Comparison of ENCODE assay signal across 12 cellular contexts in the genomic region with DNA sequence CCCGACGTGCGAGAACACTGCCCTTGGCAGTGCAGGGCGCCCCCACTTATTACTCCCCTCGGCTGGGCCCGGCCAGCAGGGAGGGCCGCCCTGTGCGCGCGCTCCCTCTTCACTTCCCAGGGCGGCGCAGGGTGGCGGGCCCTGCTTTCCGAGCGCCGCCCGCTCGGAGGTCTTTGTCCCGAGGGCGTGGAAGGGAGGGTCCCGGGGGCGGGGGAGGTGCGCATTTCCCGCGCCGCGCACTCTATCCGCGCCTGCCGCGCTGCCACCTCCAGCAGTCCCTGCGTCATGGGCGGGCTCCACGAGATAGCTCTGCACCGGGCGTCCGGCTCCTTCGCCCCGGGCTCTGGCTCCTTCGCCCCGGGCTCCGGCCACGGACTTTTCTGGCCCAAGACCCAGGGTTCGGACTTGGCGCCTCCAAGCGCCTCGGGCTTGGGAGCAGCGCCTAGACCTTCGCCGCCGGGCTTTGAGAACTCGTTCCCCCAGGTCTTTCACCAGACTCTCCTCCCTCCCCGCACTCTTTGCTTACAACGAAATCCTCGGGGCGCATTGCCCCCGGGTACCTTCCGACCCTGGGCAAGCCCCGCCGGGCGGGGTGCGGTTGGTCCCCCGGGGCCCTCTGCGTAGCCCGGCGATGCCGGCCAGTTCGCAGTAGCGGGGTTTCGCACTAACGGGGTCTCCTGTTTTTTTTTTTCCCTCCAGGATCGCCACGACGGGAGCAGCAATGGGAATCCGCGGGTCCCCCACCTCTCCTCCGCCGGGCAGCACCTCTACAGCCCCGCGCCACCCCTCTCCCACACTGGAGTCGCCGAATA. TPM values are rescaled to one million over a fixed set of nuclear protein-coding genes. Genes with fewer than 3 reads are reported as not detected.
A peak's percentile ranks its signal among the peaks of the same experiment; 100 is the strongest.
DNase-seq lines count a peak whose midpoint lies in the region; ATAC-seq and TF ChIP-seq lines count a peak whose summit lies in the region.
"Had no signal": no experiment of that assay in that cellular context is flagged by ENCODE, and none has a peak within 500 bp of the region (broad histone marks: within the 10 kb centered on the region; RNA-seq: fewer than 3 reads in every experiment).

No MANE protein-coding gene starts in this region.

- H3K4me3 Mint-ChIP-seq in endothelial cell (ENCODE audit: unreplicated experiment), result no peak overlapping the region
- H3K4me3 Mint-ChIP-seq in CD8-positive, alpha-beta T cell, result no peak overlapping the region
- H3K4me3 Mint-ChIP-seq: stimulated activated effector memory CD8-positive, alpha-beta T cell treated with anti-CD3 and anti-CD28 coated beads, Interleukin-12 subunit alpha, Interleukin-12 subunit beta, amount 100 ng/mL, for 72 hours had no signal

- H3K27ac ChIP-seq in KMS-11, result no peak overlapping the region
- peak overlapping the region; percentile 81 for H3K27ac ChIP-seq in muscle layer of colon (ENCODE audit: low read depth, low read length)
- H3K27ac ChIP-seq in CD8-positive, alpha-beta T cell (ENCODE audit: low read depth, low read length), result no peak overlapping the region
- H3K27ac ChIP-seq: neutrophil had no signal

- CTCF ChIA-PET in BJ (lab: Yijun Ruan, JAX), result interaction anchor here (0.8 to 5.5 kb wide), 26 partner anchors 14 to 409 kb away, joined by 3 to 64 read pairs (median 5); no protein-coding TSS in a partner anchor
- CTCF ChIA-PET in CD8-positive, alpha-beta T cell (lab: Charles Lee), result no interaction called here

- TF ChIP-seq CTCF in BJ (IDR thresholded peaks at IDR 0.05; ENCODE audit: insufficient read depth, low read depth, low read length), result no peak
- peak; percentile 14 for TF ChIP-seq CTCF in KMS-11 (conservative IDR thresholded peaks at IDR 0.05; ENCODE audit: low read depth, low read length)
- peak; percentile 52 for TF ChIP-seq CTCF in endothelial cell (IDR thresholded peaks at IDR 0.05; ENCODE audit: unreplicated experiment)
- no peak for TF ChIP-seq CTCF in CD8-positive, alpha-beta T cell (IDR thresholded peaks at IDR 0.05)

- DNase-seq in BJ (ENCODE audit: low read depth) (no peak), endothelial cell (ENCODE audit: low spot score) (peak; percentile 44), Kasumi-1 (lab: John Stamatoyannopoulos, UW) (no peak), NOMO-1 treated with dmso at 0.1 percent for 144 hours (lab: John Stamatoyannopoulos, UW; ENCODE audit: unreplicated experiment) (no peak)
- DNase-seq in CD8-positive, alpha-beta T cell, result no peak
- DNase-seq: central memory CD4-positive, alpha-beta T cell had no signal

- peak overlapping the region; percentile 63 for H3K4me3 ChIP-seq in BJ (ENCODE audit: low read depth, low read length)
- H3K4me3 ChIP-seq in KMS-11 (IDR thresholded peaks at IDR 0.05; ENCODE audit: insufficient read depth, low read depth, low read length), result no peak overlapping the region
- H3K4me3 ChIP-seq in muscle layer of colon (ENCODE audit: low read depth in 1 of 2, low read length in 2 of 2), result peak overlapping the region; percentile 76 to 80
- H3K4me3 ChIP-seq in CD8-positive, alpha-beta T cell (ENCODE audit: low read depth, low read length), result no peak overlapping the region

- POLR2A ChIA-PET in BJ (lab: Charles Lee), result no interaction called here
- POLR2A ChIA-PET in CD8-positive, alpha-beta T cell (lab: Charles Lee), result no interaction called here

- H3K27me3 ChIP-seq in BJ (ENCODE audit: control insufficient read depth, insufficient read depth, low read length) (peaks cover 3% of the 10 kb centered on the region; the same call in 1 of the 2 replicates), KMS-11 (ENCODE audit: insufficient read depth, low read depth) (no peaks in the 10 kb centered on the region), muscle layer of colon (ENCODE audit: control insufficient read depth in 1 of 2, insufficient read depth in 2 of 2, low read length in 2 of 2) (peaks cover 24 to 59% of the 10 kb centered on the region in 2 donors)
- H3K27me3 ChIP-seq in CD8-positive, alpha-beta T cell (ENCODE audit: insufficient read depth, low read length), result peaks cover 10% of the 10 kb centered on the region

- H3K9me3 ChIP-seq in muscle layer of colon (ENCODE audit: low read length), result no peaks in the 10 kb centered on the region
- no peaks in the 10 kb centered on the region for H3K9me3 ChIP-seq in CD8-positive, alpha-beta T cell (ENCODE audit: low read length)
- H3K9me3 ChIP-seq: neutrophil had no signal

- ATAC-seq in GM18498 (IDR thresholded peaks at IDR 0.05; ENCODE audit: unreplicated experiment), result no peak
- no peak for ATAC-seq in CD8-positive, alpha-beta T cell
- ATAC-seq: stimulated activated effector memory CD8-positive, alpha-beta T cell treated with anti-CD3 and anti-CD28 coated beads, Interleukin-12 subunit alpha, Interleukin-12 subunit beta, amount 100 ng/mL, for 72 hours had no signal

- H3K9me3 Mint-ChIP-seq in endothelial cell (ENCODE audit: unreplicated experiment), result no peaks in the 10 kb centered on the region
- no peaks in the 10 kb centered on the region for H3K9me3 Mint-ChIP-seq in CD8-positive, alpha-beta T cell
- H3K9me3 Mint-ChIP-seq: stimulated activated effector memory CD8-positive, alpha-beta T cell treated with anti-CD3 and anti-CD28 coated beads, Interleukin-12 subunit alpha, Interleukin-12 subunit beta, amount 100 ng/mL, for 72 hours had no signal

- H3K4me2 ChIP-seq in KMS-11, result no peak overlapping the region; the same call in 1 of the 2 replicates

- H3K4me1 ChIP-seq in KMS-11 (ENCODE audit: low read depth, poor library complexity, severe bottlenecking) (peaks cover 4% of the 10 kb centered on the region), muscle layer of colon (ENCODE audit: insufficient read depth, low read length) (peaks cover 22% of the 10 kb centered on the region)
- H3K4me1 ChIP-seq in CD8-positive, alpha-beta T cell (ENCODE audit: insufficient read depth, low read length), result peaks cover 5% of the 10 kb centered on the region

- H3K27me3 Mint-ChIP-seq in endothelial cell (ENCODE audit: unreplicated experiment), result peaks cover 21% of the 10 kb centered on the region
- H3K27me3 Mint-ChIP-seq in CD8-positive, alpha-beta T cell (ENCODE audit: low read depth), result peaks cover 33% of the 10 kb centered on the region

- H3K9ac ChIP-seq in KMS-11 (no peak overlapping the region), muscle layer of colon (ENCODE audit: low read length) (peak overlapping the region; percentile 97)

- H2AFZ ChIP-seq in KMS-11 (ENCODE audit: low read depth), result no peak overlapping the region

- intact Hi-C loops in CD8-positive, alpha-beta T cell (cut with DNase I, micrococcal nuclease), result no loop called here

- no peaks in the 10 kb centered on the region for H4K20me1 ChIP-seq in KMS-11 (ENCODE audit: insufficient read depth)

- H3K79me2 ChIP-seq in KMS-11 (ENCODE audit: insufficient read depth, low read depth), result no peaks in the 10 kb centered on the region

- H3K36me3 ChIP-seq in BJ (ENCODE audit: control insufficient read depth, insufficient read depth, low read length), result peaks cover 11% of the 10 kb centered on the region
- no peaks in the 10 kb centered on the region for H3K36me3 ChIP-seq in KMS-11 (ENCODE audit: insufficient read depth)
- H3K36me3 ChIP-seq in muscle layer of colon (ENCODE audit: insufficient read depth, low read length), result peaks cover 4% of the 10 kb centered on the region
- no peaks in the 10 kb centered on the region for H3K36me3 ChIP-seq in CD8-positive, alpha-beta T cell (ENCODE audit: insufficient read depth, low read length)
- H3K36me3 ChIP-seq: neutrophil had no signal

- H3K4me1 Mint-ChIP-seq in endothelial cell (ENCODE audit: unreplicated experiment), result peaks cover 12% of the 10 kb centered on the region
- peaks cover 8% of the 10 kb centered on the region for H3K4me1 Mint-ChIP-seq in CD8-positive, alpha-beta T cell (ENCODE audit: low read depth)

- no peak overlapping the region for H3K27ac Mint-ChIP-seq in endothelial cell (ENCODE audit: unreplicated experiment)
- H3K27ac Mint-ChIP-seq in CD8-positive, alpha-beta T cell, result no peak overlapping the region
- H3K27ac Mint-ChIP-seq: stimulated activated effector memory CD8-positive, alpha-beta T cell treated with anti-CD3 and anti-CD28 coated beads, Interleukin-12 subunit alpha, Interleukin-12 subunit beta, amount 100 ng/mL, for 72 hours had no signal

- peaks cover 5% of the 10 kb centered on the region for H3K36me3 Mint-ChIP-seq in endothelial cell (ENCODE audit: low read depth, unreplicated experiment)
- no peaks in the 10 kb centered on the region for H3K36me3 Mint-ChIP-seq in CD8-positive, alpha-beta T cell
- H3K36me3 Mint-ChIP-seq: stimulated activated effector memory CD8-positive, alpha-beta T cell treated with anti-CD3 and anti-CD28 coated beads, Interleukin-12 subunit alpha, Interleukin-12 subunit beta, amount 100 ng/mL, for 72 hours had no signal

RNA-seq across cellular contexts. Expression of a gene that starts 1.6 kb away (rescaled TPM):
- polyA plus RNA-seq in BJ (2011; rRNA removed), result 3.9 and 4.4 TPM in 2 replicates
- polyA minus RNA-seq in BJ (2011; rRNA and poly(A)+ RNA removed), result 6.0 TPM in 2 replicates
- 0.82 TPM for total RNA-seq in endothelial cell (ENCODE audit: unreplicated experiment)
- total RNA-seq in CD8-positive, alpha-beta T cell, result not detected
- total RNA-seq: LHCN-M2 had no signal

Comparison
In these comparisons a context has a peak if more than half of its experiments do, and no peak if none do; other contexts are left out.
1. H3K4me3 ChIP-seq: peak in BJ (single experiment) and muscle layer of colon (2 of 2); none in KMS-11 (single experiment) and CD8-positive, alpha-beta T cell (single experiment).
2. CTCF ChIP-seq: peak in KMS-11 (single experiment) and endothelial cell (single experiment); none in BJ (single experiment) and CD8-positive, alpha-beta T cell (single experiment).